ENCODE assay signal across 1 cellular context in the genomic region with DNA sequence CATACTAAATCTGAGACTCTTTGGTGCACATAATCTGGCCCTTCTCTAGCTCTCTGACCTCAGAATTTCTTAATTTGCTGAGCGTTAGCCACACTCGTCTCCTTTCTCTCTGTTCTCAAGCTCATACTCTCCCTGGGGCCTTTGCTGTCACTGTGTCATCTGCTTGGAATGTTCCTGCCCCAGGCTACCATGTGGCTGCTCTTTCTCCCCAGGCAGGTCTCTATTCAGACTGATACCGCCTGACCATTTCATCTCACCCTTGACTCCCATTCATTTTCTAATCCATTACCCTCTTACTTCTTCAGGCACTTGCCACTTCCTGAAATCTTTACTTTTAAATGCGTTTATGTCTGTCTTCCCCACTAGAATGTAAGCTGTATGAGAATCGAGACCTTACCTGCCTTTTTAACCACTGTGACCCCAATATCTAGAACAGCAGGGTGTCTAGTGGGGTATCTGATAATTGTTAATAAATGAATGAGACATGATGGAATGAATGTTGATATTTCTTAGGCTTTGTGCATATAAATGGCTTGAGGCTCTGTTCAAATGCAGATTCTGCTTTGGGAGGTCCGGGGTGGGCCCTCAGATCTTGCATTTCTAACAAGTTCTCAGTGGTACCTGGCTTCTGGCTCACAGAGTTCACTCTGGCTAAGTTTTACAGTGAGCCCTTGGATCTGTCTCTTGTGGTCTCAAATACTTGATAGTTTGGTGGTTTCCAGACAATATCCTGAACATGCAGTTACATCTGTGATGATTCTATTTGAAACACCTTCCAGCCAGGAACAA.
TF ChIP-seq lines count a peak whose summit lies in the region.

No MANE protein-coding gene starts in this region.

TF ChIP-seq in H1, 55 proteins besides CTCF, POLR2A, EP300 and RAD21 (continued from another document):
- TF ChIP-seq CHD7 (IDR thresholded peaks at IDR 0.05; ENCODE audit: insufficient replicate concordance, low read length) (peak; percentile 55), SIN3A (conservative IDR thresholded peaks at IDR 0.05 in 1 of 2, IDR thresholded peaks at IDR 0.05 in 1 of 2; ENCODE audit: low read depth in 1 of 2, low read length in 2 of 2) (no peak), TEAD4 (IDR thresholded peaks at IDR 0.05; ENCODE audit: low read depth, low read length) (peak; percentile 87), RFX5 (IDR thresholded peaks at IDR 0.05; ENCODE audit: borderline replicate concordance, low read depth, low read length) (no peak), MAX (IDR thresholded peaks at IDR 0.05) (peak; percentile 76), SUZ12 (IDR thresholded peaks at IDR 0.05; ENCODE audit: low read length) (no peak), TCF12 (IDR thresholded peaks at IDR 0.05; ENCODE audit: low read depth, low read length) (0 out of 2 replicates have a peak, but pooled peaks have one; percentile 44)
- TF ChIP-seq, protein P1, sequence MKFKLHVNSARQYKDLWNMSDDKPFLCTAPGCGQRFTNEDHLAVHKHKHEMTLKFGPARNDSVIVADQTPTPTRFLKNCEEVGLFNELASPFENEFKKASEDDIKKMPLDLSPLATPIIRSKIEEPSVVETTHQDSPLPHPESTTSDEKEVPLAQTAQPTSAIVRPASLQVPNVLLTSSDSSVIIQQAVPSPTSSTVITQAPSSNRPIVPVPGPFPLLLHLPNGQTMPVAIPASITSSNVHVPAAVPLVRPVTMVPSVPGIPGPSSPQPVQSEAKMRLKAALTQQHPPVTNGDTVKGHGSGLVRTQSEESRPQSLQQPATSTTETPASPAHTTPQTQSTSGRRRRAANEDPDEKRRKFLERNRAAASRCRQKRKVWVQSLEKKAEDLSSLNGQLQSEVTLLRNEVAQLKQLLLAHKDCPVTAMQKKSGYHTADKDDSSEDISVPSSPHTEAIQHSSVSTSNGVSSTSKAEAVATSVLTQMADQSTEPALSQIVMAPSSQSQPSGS (IDR thresholded peaks at IDR 0.05; ENCODE audit: low read length): peak; percentile 32; the same call in 1 of the 2 replicates
